In genomic region chr1:79161077-79161476, GRCh38 we compare ENCODE assay signal across 14 cellular contexts.
DNase-seq lines count a peak whose midpoint lies in the region; ATAC-seq, FAIRE-seq and TF ChIP-seq lines count a peak whose summit lies in the region.
"Had no signal": no experiment of that assay in that cellular context is flagged by ENCODE, and none has a peak within 500 bp of the region (broad histone marks: within the 10 kb centered on the region; RNA-seq: fewer than 3 reads in every experiment).

No MANE protein-coding gene starts in this region.

- peak overlapping the region in 1 of 2 experiments; percentile 26; a peak in 2 of 4 replicates for H4K8ac ChIP-seq in IMR-90 (ENCODE audit: low read depth in 2 of 2, low read length in 2 of 2)

- TF ChIP-seq POLR2A in IMR-90 (IDR thresholded peaks at IDR 0.05; ENCODE audit: low read depth, low read length) (no peak), lower leg skin (IDR thresholded peaks at IDR 0.05) (no peak)

- peak overlapping the region; percentile 52; the same call in 1 of the 2 replicates for H3K4ac ChIP-seq in IMR-90 (ENCODE audit: low read depth, low read length)

- no peak overlapping the region for H3K4me3 ChIP-seq in IMR-90 (ENCODE audit: insufficient read depth, low read depth, low read length)
- H3K4me3 ChIP-seq in choroid plexus epithelial cell (ENCODE audit: low read depth, low read length) = no peak overlapping the region
- no peak overlapping the region for H3K4me3 ChIP-seq in mesodermal cell (ENCODE audit: extremely low read depth, insufficient read depth, low read length, poor library complexity, severe bottlenecking)
- no peak overlapping the region for H3K4me3 ChIP-seq in kidney (ENCODE audit: low read length in 2 of 2)
- no peak overlapping the region for H3K4me3 ChIP-seq in lower leg skin (ENCODE audit: low read depth, poor library complexity, severe bottlenecking)
- H3K4me3 ChIP-seq: sigmoid colon had no signal

- FAIRE-seq in kidney (lab: Jason Lieb, UNC) = no peak
- FAIRE-seq: colon had no signal

- no peak overlapping the region for H2AK9ac ChIP-seq in IMR-90 (replicated peaks; ENCODE audit: low read depth, low read length, poor library complexity)

- H4K91ac ChIP-seq in IMR-90 (ENCODE audit: insufficient read depth, low read depth, low read length) = peak overlapping the region; percentile 48; the same call in 1 of the 2 replicates

- TF ChIP-seq RAD21 in IMR-90 (IDR thresholded peaks at IDR 0.05; ENCODE audit: low read length) = no peak

- no peaks in the 10 kb centered on the region; a peak in 1 of 4 replicates for H3K79me1 ChIP-seq in IMR-90 (ENCODE audit: low read depth in 1 of 2, low read length in 2 of 2)

- in situ Hi-C loops in IMR-90 (cut with MboI; ENCODE audit: low sequenced_read_pairs) = no loop called here

- DNase-seq in COLO829 (ENCODE audit: low spot score) (peak; percentile 18), IMR-90 (peak; percentile 79), choroid plexus epithelial cell (ENCODE audit: low read depth) (peak; percentile 79), kidney (no peak), NCI-H446 (lab: John Stamatoyannopoulos, UW) (no peak), lower leg skin (ENCODE audit: low spot score in 2 of 2) (no peak)
- DNase-seq: left cardiac atrium, naive B cell, NCI-H2029, sigmoid colon had no signal

- CTCF ChIA-PET in IMR-90 (lab: Yijun Ruan, JAX) = interaction anchor here (1.2 kb wide), 1 partner anchor 14 kb away, joined by 4 read pairs; no protein-coding TSS in a partner anchor

- H3K23ac ChIP-seq in IMR-90 (ENCODE audit: low read depth, low read length) = no peak overlapping the region

- peak overlapping the region; percentile 2; the same call in 1 of the 2 replicates for H2AK5ac ChIP-seq in IMR-90 (ENCODE audit: low read depth, low read length)

- no peak overlapping the region for H4K5ac ChIP-seq in IMR-90 (ENCODE audit: low read depth, low read length)

- no peak overlapping the region; the same call in 1 of the 2 replicates for H3K4me2 ChIP-seq in IMR-90 (ENCODE audit: low read depth, low read length)

- H2BK15ac ChIP-seq in IMR-90 (ENCODE audit: low read depth, low read length) = 0 out of 3 replicates have a peak overlapping the region, but pooled peaks have one; percentile 16

- TF ChIP-seq CTCF in IMR-90 (conservative IDR thresholded peaks at IDR 0.05; ENCODE audit: low read depth, low read length) (no peak), choroid plexus epithelial cell (conservative IDR thresholded peaks at IDR 0.05; ENCODE audit: low read depth, low read length) (no peak), kidney (IDR thresholded peaks at IDR 0.05; ENCODE audit: borderline replicate concordance, extremely low read depth, insufficient read depth) (no peak), lower leg skin (IDR thresholded peaks at IDR 0.05) (no peak)

- H3K56ac ChIP-seq in IMR-90 (ENCODE audit: extremely low read depth, insufficient read depth, low read length) = no peak overlapping the region

- no peak overlapping the region for H2AFZ ChIP-seq in IMR-90 (replicated peaks; ENCODE audit: low read length, poor library complexity)

- no peak overlapping the region for H3K9ac ChIP-seq in IMR-90 (ENCODE audit: low read depth, low read length)
- H3K9ac ChIP-seq in kidney (ENCODE audit: low read length in 2 of 2) = no peak overlapping the region

- H2BK5ac ChIP-seq in IMR-90 (ENCODE audit: low read depth, low read length, poor library complexity, severe bottlenecking) = peak overlapping the region; percentile 56

- no TSS peak for BruUV-seq in IMR-90 (replicated peaks; lab: Mats Ljungman, UMichigan)

- H3K9me3 ChIP-seq in IMR-90 (ENCODE audit: control insufficient read depth, insufficient read depth, low read length) = no peaks in the 10 kb centered on the region
- H3K9me3 ChIP-seq in mesodermal cell (ENCODE audit: control insufficient read depth, low read length) = peaks cover 5% of the 10 kb centered on the region
- H3K9me3 ChIP-seq in kidney (ENCODE audit: control insufficient read depth in 1 of 2, low read length in 2 of 2) = no peaks in the 10 kb centered on the region
- H3K9me3 ChIP-seq: sigmoid colon had no signal

- POLR2A ChIA-PET in IMR-90 (lab: Charles Lee; ENCODE audit: unreplicated experiment) = no interaction called here

- dilution Hi-C loops in IMR-90 (cut with HindIII; ENCODE audit: low sequenced_read_pairs, unreplicated experiment) = no loop called here

- H3K4me1 ChIP-seq in IMR-90 (ENCODE audit: control insufficient read depth, insufficient read depth, low read length) (peaks cover 4% of the 10 kb centered on the region; the same call in 1 of the 2 replicates), mesodermal cell (ENCODE audit: control insufficient read depth, insufficient read depth, low read length, poor library complexity, severe bottlenecking) (peaks cover 6% of the 10 kb centered on the region), kidney (ENCODE audit: control insufficient read depth in 1 of 2, insufficient read depth in 1 of 2, low read depth in 1 of 2, low read length in 2 of 2) (no peaks in the 10 kb centered on the region)
- H3K4me1 ChIP-seq: sigmoid colon had no signal

- intact Hi-C loops in IMR-90 (cut with micrococcal nuclease) (no loop called here), kidney (cut with DNase I) (no loop called here), lower leg skin (cut with DNase I; ENCODE audit: low total_unique reads) (no loop called here)

- H3K9me1 ChIP-seq in IMR-90 (ENCODE audit: insufficient read depth, low read length) = peaks cover 4% of the 10 kb centered on the region; the same call in 1 of the 2 replicates

- H4K20me1 ChIP-seq in IMR-90 (ENCODE audit: insufficient read depth, low read length) = no peaks in the 10 kb centered on the region

- no peaks in the 10 kb centered on the region for H3K36me3 ChIP-seq in IMR-90 (ENCODE audit: control insufficient read depth, insufficient read depth, low read length)
- no peaks in the 10 kb centered on the region for H3K36me3 ChIP-seq in mesodermal cell (ENCODE audit: control insufficient read depth, insufficient read depth, low read length)
- no peaks in the 10 kb centered on the region for H3K36me3 ChIP-seq in kidney (ENCODE audit: control insufficient read depth in 1 of 2, insufficient read depth in 2 of 2, low read length in 2 of 2)
- H3K36me3 ChIP-seq: sigmoid colon had no signal

- H2BK120ac ChIP-seq in IMR-90 (ENCODE audit: low read depth, low read length) = peak overlapping the region; percentile 96

- ATAC-seq in IMR-90 (ENCODE audit: low read depth) (peak; percentile 97), esophagus mucosa (no peak)
- ATAC-seq: activated naive CD4-positive, alpha-beta T cell treated with anti-CD3 and anti-CD28 coated beads, Interleukin-2, amount 50 U/mL, for 72 hours; left cardiac atrium had no signal

- peak overlapping the region; percentile 85 for H2BK20ac ChIP-seq in IMR-90 (ENCODE audit: low read depth, low read length)

- H3K18ac ChIP-seq in IMR-90 (ENCODE audit: low read depth, low read length) = no peak overlapping the region; the same call in 1 of the 2 replicates

- H3K27ac ChIP-seq in IMR-90 (ENCODE audit: insufficient read depth, low read length) (no peak overlapping the region), mesodermal cell (ENCODE audit: low read depth, low read length, severe bottlenecking) (peak overlapping the region; percentile 17), kidney (ENCODE audit: low read depth in 2 of 2, low read length in 2 of 2) (no peak overlapping the region)
- H3K27ac ChIP-seq: sigmoid colon had no signal

- H3K14ac ChIP-seq in IMR-90 (replicated peaks; ENCODE audit: low read depth, low read length) = no peak overlapping the region

- no peaks in the 10 kb centered on the region for H3K27me3 ChIP-seq in IMR-90 (ENCODE audit: control insufficient read depth, insufficient read depth, low read length)
- H3K27me3 ChIP-seq: sigmoid colon had no signal

TF ChIP-seq in IMR-90, 13 proteins besides CTCF, POLR2A, EP300 and RAD21:
- no peak for TF ChIP-seq BHLHE40 (IDR thresholded peaks at IDR 0.05; ENCODE audit: low read depth, low read length)
- TF ChIP-seq RFX5 (IDR thresholded peaks at IDR 0.05; ENCODE audit: low read depth, low read length) = no peak
- TF ChIP-seq NFE2L2 (IDR thresholded peaks at IDR 0.05; ENCODE audit: low read depth, low read length) = no peak
- no peak for TF ChIP-seq MXI1 (IDR thresholded peaks at IDR 0.05; ENCODE audit: borderline replicate concordance, low read depth, low read length)
- TF ChIP-seq FOS (IDR thresholded peaks at IDR 0.05; ENCODE audit: low read depth, low read length) = no peak
- TF ChIP-seq ELK1 (IDR thresholded peaks at IDR 0.05; ENCODE audit: borderline replicate concordance, low read depth, low read length) = no peak
- no peak for TF ChIP-seq CEBPB (IDR thresholded peaks at IDR 0.05; ENCODE audit: low read depth, low read length)
- no peak for TF ChIP-seq MAZ (IDR thresholded peaks at IDR 0.05; ENCODE audit: borderline replicate concordance, low read depth, low read length)
- TF ChIP-seq MAFK (IDR thresholded peaks at IDR 0.05; ENCODE audit: low read depth, low read length) = no peak
- TF ChIP-seq SMC3 (IDR thresholded peaks at IDR 0.05; ENCODE audit: low read depth, low read length) = no peak
- no peak for TF ChIP-seq CHD1 (IDR thresholded peaks at IDR 0.05; ENCODE audit: low read depth, low read length)
- TF ChIP-seq RCOR1 (IDR thresholded peaks at IDR 0.05; ENCODE audit: insufficient replicate concordance, low read length) = no peak
- no peak for TF ChIP-seq USF2 (IDR thresholded peaks at IDR 0.05; ENCODE audit: low read depth, low read length)
TF ChIP-seq in IMR-90: peak in this region for 0.

Comparison
In these comparisons a context has a peak if more than half of its experiments do, and no peak if none do; other contexts are left out.
1. DNase-seq: peak in COLO829 (single experiment), IMR-90 (single experiment) and choroid plexus epithelial cell (single experiment); none in kidney (single experiment), NCI-H446 (0 of 2) and lower leg skin (0 of 2).